13 cellular contexts compared by ENCODE assay signal in the genomic region with DNA sequence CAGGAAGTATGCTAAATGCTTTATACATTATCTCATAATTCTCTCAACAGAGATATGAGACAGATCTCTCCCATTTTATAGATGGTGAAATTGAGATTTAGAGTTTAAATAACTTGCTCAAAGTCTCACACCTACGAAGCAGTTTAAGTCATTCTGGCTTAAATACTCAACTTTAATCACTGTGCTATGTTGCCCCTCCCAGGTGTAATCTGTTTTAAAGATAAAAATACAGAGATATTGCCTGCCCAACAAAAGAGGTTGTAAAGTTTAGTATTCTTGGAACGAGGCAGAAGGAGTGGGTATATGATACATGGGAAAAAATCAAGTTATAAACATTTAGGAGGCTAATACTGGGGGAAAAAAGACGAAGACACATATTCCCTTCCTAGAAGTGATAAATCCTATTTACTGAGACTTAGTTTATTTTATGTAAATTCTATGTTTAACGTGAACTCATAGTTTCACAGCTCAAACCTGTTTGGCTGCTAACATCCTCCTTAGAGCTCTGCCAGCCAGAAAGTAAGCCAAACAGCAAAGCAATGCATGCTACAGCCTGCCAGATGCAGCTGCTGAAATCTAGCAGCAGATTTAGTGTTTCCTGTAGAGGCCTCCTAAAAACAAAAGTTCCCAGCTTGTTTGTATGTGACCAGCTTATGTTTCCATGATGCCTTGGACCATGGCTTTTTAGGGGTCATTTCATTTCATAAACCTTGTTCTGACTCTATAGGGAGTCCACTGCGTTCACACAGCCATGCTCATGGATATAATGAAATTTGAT.
DNase-seq lines count a peak whose midpoint lies in the region; ATAC-seq and TF ChIP-seq lines count a peak whose summit lies in the region.
"Had no signal": no experiment of that assay in that cellular context is flagged by ENCODE, and none has a peak within 500 bp of the region (broad histone marks: within the 10 kb centered on the region; RNA-seq: fewer than 3 reads in every experiment).

No MANE protein-coding gene starts in this region.

- H3K9me3 Mint-ChIP-seq in endothelial cell (ENCODE audit: unreplicated experiment) = no peaks in the 10 kb centered on the region
- no peaks in the 10 kb centered on the region for H3K9me3 Mint-ChIP-seq in activated CD8-positive, alpha-beta memory T cell treated with anti-CD3 and anti-CD28 coated beads, Interleukin-2, amount 10 ng/mL, durations not matched to agents 7 days and 5 days (ENCODE audit: low read depth)

- H3K27ac Mint-ChIP-seq in endothelial cell (ENCODE audit: unreplicated experiment) = peak overlapping the region; percentile 85
- H3K27ac Mint-ChIP-seq in activated CD8-positive, alpha-beta memory T cell treated with anti-CD3 and anti-CD28 coated beads, Interleukin-2, amount 10 ng/mL, durations not matched to agents 7 days and 5 days = no peak overlapping the region
- H3K27ac Mint-ChIP-seq: effector memory CD8-positive, alpha-beta T cell; type B pancreatic cell had no signal

- H3K36me3 Mint-ChIP-seq in endothelial cell (ENCODE audit: low read depth, unreplicated experiment) = no peaks in the 10 kb centered on the region
- H3K36me3 Mint-ChIP-seq in activated CD8-positive, alpha-beta memory T cell treated with anti-CD3 and anti-CD28 coated beads, Interleukin-2, amount 10 ng/mL, durations not matched to agents 7 days and 5 days = no peaks in the 10 kb centered on the region
- H3K36me3 Mint-ChIP-seq: type B pancreatic cell had no signal

- TF ChIP-seq CTCF in endothelial cell (IDR thresholded peaks at IDR 0.05; ENCODE audit: unreplicated experiment) = no peak

- no peak overlapping the region for H3K4me3 Mint-ChIP-seq in endothelial cell (ENCODE audit: unreplicated experiment)
- no peak overlapping the region for H3K4me3 Mint-ChIP-seq in activated CD8-positive, alpha-beta memory T cell treated with anti-CD3 and anti-CD28 coated beads, Interleukin-2, amount 10 ng/mL, durations not matched to agents 7 days and 5 days
- H3K4me3 Mint-ChIP-seq: effector memory CD8-positive, alpha-beta T cell; type B pancreatic cell had no signal

- intact Hi-C loops in left cardiac atrium (cut with DNase I) (no loop called here), cardiac septum (cut with DNase I) (no loop called here)

- peak; percentile 29 for DNase-seq in left cardiac atrium
- no peak for DNase-seq in cardiac septum (ENCODE audit: low spot score)
- DNase-seq in endothelial cell (ENCODE audit: low spot score) = no peak
- peak; percentile 52 for DNase-seq in myocyte (ENCODE audit: low read depth)
- DNase-seq in COLO829 (ENCODE audit: low spot score) = no peak
- DNase-seq in activated CD8-positive, alpha-beta memory T cell treated with anti-CD3 and anti-CD28 coated beads, Interleukin-2, amount 10 ng/mL, durations not matched to agents 7 days and 5 days = no peak
- no peak for DNase-seq in NK-92 (lab: John Stamatoyannopoulos, UW; ENCODE audit: unreplicated experiment)
- DNase-seq: effector memory CD8-positive, alpha-beta T cell; occipital lobe; OCI-M1 had no signal

- no peaks in the 10 kb centered on the region for H3K27me3 Mint-ChIP-seq in endothelial cell (ENCODE audit: unreplicated experiment)
- no peaks in the 10 kb centered on the region for H3K27me3 Mint-ChIP-seq in activated CD8-positive, alpha-beta memory T cell treated with anti-CD3 and anti-CD28 coated beads, Interleukin-2, amount 10 ng/mL, durations not matched to agents 7 days and 5 days
- H3K27me3 Mint-ChIP-seq: effector memory CD8-positive, alpha-beta T cell; type B pancreatic cell had no signal

- peak in 1 of 2 donors; percentile 81 for ATAC-seq in left cardiac atrium
- ATAC-seq in HG03135 (IDR thresholded peaks at IDR 0.05; ENCODE audit: unreplicated experiment) = no peak
- ATAC-seq in activated CD8-positive, alpha-beta memory T cell treated with anti-CD3 and anti-CD28 coated beads, Interleukin-2, amount 10 ng/mL, durations not matched to agents 7 days and 5 days = no peak
- ATAC-seq: activated CD4-positive, CD25-positive, alpha-beta regulatory T cell treated with anti-CD3 and anti-CD28 coated beads, Interleukin-2, amount 50 U/mL, for 24 hours; effector memory CD8-positive, alpha-beta T cell had no signal

- H3K4me1 Mint-ChIP-seq in endothelial cell (ENCODE audit: unreplicated experiment) = peaks cover 54% of the 10 kb centered on the region
- H3K4me1 Mint-ChIP-seq in activated CD8-positive, alpha-beta memory T cell treated with anti-CD3 and anti-CD28 coated beads, Interleukin-2, amount 10 ng/mL, durations not matched to agents 7 days and 5 days = no peaks in the 10 kb centered on the region

- CTCF ChIA-PET in activated CD8-positive, alpha-beta memory T cell treated with anti-CD3 and anti-CD28 coated beads, Interleukin-2, amount 10 ng/mL, durations not matched to agents 7 days and 5 days (lab: Charles Lee) = no interaction called here

Comparison
In these comparisons a context has a peak if more than half of its experiments do, and no peak if none do; other contexts are left out.
1. DNase-seq: peak in left cardiac atrium (single experiment) and myocyte (single experiment); none in cardiac septum (single experiment), endothelial cell (single experiment), COLO829 (single experiment), activated CD8-positive, alpha-beta memory T cell treated with anti-CD3 and anti-CD28 coated beads, Interleukin-2, amount 10 ng/mL, durations not matched to agents 7 days and 5 days (single experiment) and NK-92 (single experiment).